Comparison of ENCODE assay signal across 8 cellular contexts in genomic region chr17:63549946-63550815, GRCh38. TPM values are rescaled to one million over a fixed set of nuclear protein-coding genes. Genes with fewer than 3 reads are reported as not detected.
DNase-seq lines count a peak whose midpoint lies in the region; ATAC-seq, FAIRE-seq and TF ChIP-seq lines count a peak whose summit lies in the region.

Gene DCAF7 (plus strand): TSS chr17:63550477. CDS start chr17:63550678, 201 bp downstream.

- WGBS in pancreas, 2 donors, result 0% methylated on average over 70 to 72 of the region's 72 CpGs

- H3K4me3 ChIP-seq in GM12864 (ENCODE audit: low read depth, low read length) (peak within 1 kb of the TSS; percentile 98), pancreas (peak within 1 kb of the TSS; percentile 72 to 95 (median 86)), tibial artery (peak within 1 kb of the TSS; percentile 84 to 85)

- H3K9me3 ChIP-seq in pancreas (no peaks in the 10 kb centered on the region), tibial artery (no peaks in the 10 kb centered on the region)

- intact Hi-C loops in Right ventricle myocardium inferior (cut with DNase I), result loop anchor here (5.0 kb wide), 2 partner anchors 52 to 118 kb away; partner anchors contain the start of gene TACO1
- intact Hi-C loops in pancreas (cut with DNase I), result no loop called here
- intact Hi-C loops in tibial artery (cut with DNase I; ENCODE audit: low total_unique reads), result loop anchor here (5.0 kb wide), 1 partner anchor 72 kb away; the partner anchor contains the start of gene MAP3K3

- H3K4me1 ChIP-seq in pancreas (peaks cover 6 to 20% (median 8%) of the 10 kb centered on the region in 3 donors), tibial artery (peaks cover 0 to 50% (median 19%) of the 10 kb centered on the region in 4 donors)

- FAIRE-seq in pancreas (lab: Jason Lieb, UNC), result peak; percentile 91

- DNase-seq in GM12864 (ENCODE audit: low read depth) (peak; percentile 100), NCI-H1417 (lab: John Stamatoyannopoulos, UW) (peak; percentile 98 to 100 (median 99)), SW 1271 (lab: John Stamatoyannopoulos, UW) (peak; percentile 99), Right ventricle myocardium inferior (ENCODE audit: missing footprints) (peak; percentile 98), pancreas (peak; percentile 96 to 100 (median 100)), tibial artery (peak; percentile 100)
- DNase-seq in activated naive CD8-positive, alpha-beta T cell treated with anti-CD3 and anti-CD28 coated beads, Interleukin-2, amount 50 U/mL, for 16 hours (ENCODE audit: low read depth, low spot score), result peak; percentile 99

- no peak for TF ChIP-seq CTCF in GM12864 (IDR thresholded peaks at IDR 0.05; ENCODE audit: low read depth, low read length, missing control alignments)
- TF ChIP-seq CTCF in pancreas (IDR thresholded peaks at IDR 0.05), result no peak
- no peak for TF ChIP-seq CTCF in tibial artery (IDR thresholded peaks at IDR 0.05)

- H3K36me3 ChIP-seq in pancreas, result no peaks in the 10 kb centered on the region
- no peaks in the 10 kb centered on the region for H3K36me3 ChIP-seq in tibial artery

- H3K27ac ChIP-seq in pancreas, result peak within 1 kb of the TSS; percentile 87 to 94 (median 88)
- H3K27ac ChIP-seq in tibial artery, result peak within 1 kb of the TSS; percentile 95

- ATAC-seq in HG02759 (IDR thresholded peaks at IDR 0.05; ENCODE audit: unreplicated experiment), result peak; percentile 93
- ATAC-seq in Right ventricle myocardium inferior, result peak; percentile 99
- peak; percentile 94 to 98 (median 96) for ATAC-seq in pancreas

- no peaks in the 10 kb centered on the region for H3K27me3 ChIP-seq in pancreas
- H3K27me3 ChIP-seq in tibial artery, result no peaks in the 10 kb centered on the region

RNA-seq across cellular contexts. Expression of gene DCAF7, which starts in this region (rescaled TPM):
- total RNA-seq in Right ventricle myocardium inferior, result 36.8 TPM
- 10 to 100 TPM; 21.8 to 39.2 (median 25.6) TPM for total RNA-seq in pancreas
- 10 to 100 TPM in 1 of 2 donors, 1 to 10 TPM in 1; 7.1 to 14.1 TPM for polyA plus RNA-seq in pancreas

Comparison
In these comparisons a context has a peak if more than half of its experiments do, and no peak if none do; other contexts are left out.
1. Peak in every context shown above with its lines: DNase-seq, ATAC-seq, H3K4me3 ChIP-seq and H3K27ac ChIP-seq.
2. intact Hi-C loops: an anchor here in Right ventricle myocardium inferior (5.0 kb wide) and tibial artery (5.0 kb wide); none called in pancreas.